ENCODE assay signal across 8 cellular contexts in genomic region chr17:41962768-41963434, GRCh38. TPM values are rescaled to one million over a fixed set of nuclear protein-coding genes. Genes with fewer than 3 reads are reported as not detected.
DNase-seq lines count a peak whose midpoint lies in the region; ATAC-seq, FAIRE-seq and TF ChIP-seq lines count a peak whose summit lies in the region.

No MANE protein-coding gene starts in this region.

- H4K91ac ChIP-seq in H9 (ENCODE audit: insufficient read length, low read depth, low read length) (no peak overlapping the region), H1 (replicated peaks; ENCODE audit: insufficient read length, low read length) (no peak overlapping the region)

- H3K27me3 ChIP-seq in H9 (ENCODE audit: insufficient read depth, low read length): no peaks in the 10 kb centered on the region
- no peaks in the 10 kb centered on the region for H3K27me3 ChIP-seq in H1 (replicated peaks in 1 of 4; ENCODE audit: control insufficient read depth in 3 of 4, extremely low read depth in 1 of 4, insufficient read depth in 3 of 4, low read length in 3 of 4)

- peaks cover 39 to 42% of the 10 kb centered on the region in 2 experiments for H3K4me1 Mint-ChIP-seq in H9
- H3K4me1 Mint-ChIP-seq in activated CD8-positive, alpha-beta T cell treated with anti-CD3 and anti-CD28 coated beads, Interleukin-2, amount 10 ng/mL, durations not matched to agents 7 days and 5 days (ENCODE audit: low read depth): peaks cover 26% of the 10 kb centered on the region

- H2BK20ac ChIP-seq in H9 (ENCODE audit: low read depth, low read length, poor library complexity, severe bottlenecking) (no peak overlapping the region), H1 (ENCODE audit: low read length) (no peak overlapping the region)

- H4K5ac ChIP-seq in H9 (ENCODE audit: insufficient read length, low read depth, low read length) (no peak overlapping the region), H1 (ENCODE audit: insufficient read length, low read depth, low read length) (no peak overlapping the region)

- H3K79me2 ChIP-seq in H9 (ENCODE audit: insufficient read depth, low read length): no peaks in the 10 kb centered on the region
- H3K79me2 ChIP-seq in H1 (ENCODE audit: control insufficient read depth in 1 of 2, insufficient read depth in 2 of 2, low read length in 2 of 2): no peaks in the 10 kb centered on the region

- H3K4me1 ChIP-seq in H9 (ENCODE audit: insufficient read depth, low read length): no peaks in the 10 kb centered on the region; the same call in 1 of the 2 replicates
- H3K4me1 ChIP-seq in H1 (replicated peaks in 1 of 4; ENCODE audit: control insufficient read depth in 3 of 4, insufficient read depth in 4 of 4, low read length in 3 of 4): peaks cover 2 to 20% (median 11%) of the 10 kb centered on the region in 4 experiments
- peaks cover 11% of the 10 kb centered on the region for H3K4me1 ChIP-seq in mucosa of descending colon (ENCODE audit: low read depth)

- H3K4me3 Mint-ChIP-seq in H9: no peak overlapping the region
- no peak overlapping the region for H3K4me3 Mint-ChIP-seq in activated CD8-positive, alpha-beta T cell treated with anti-CD3 and anti-CD28 coated beads, Interleukin-2, amount 10 ng/mL, durations not matched to agents 7 days and 5 days

- peaks cover 12% of the 10 kb centered on the region for H3K23me2 ChIP-seq in H9 (ENCODE audit: insufficient read length, low read depth, low read length, poor library complexity, severe bottlenecking)
- peaks cover 8% of the 10 kb centered on the region; the same call in 1 of the 2 replicates for H3K23me2 ChIP-seq in H1 (ENCODE audit: low read depth, low read length)

- ATAC-seq in activated CD8-positive, alpha-beta T cell treated with anti-CD3 and anti-CD28 coated beads, Interleukin-2, amount 10 ng/mL, durations not matched to agents 7 days and 5 days: peak; percentile 22
- ATAC-seq in mucosa of descending colon: peak; percentile 20
- no peak for ATAC-seq in GM19467 (IDR thresholded peaks at IDR 0.05; ENCODE audit: unreplicated experiment)

- H3K56ac ChIP-seq in H9 (ENCODE audit: insufficient read length, low read depth, low read length) (no peak overlapping the region), H1 (replicated peaks; ENCODE audit: insufficient read length, low read depth, low read length) (no peak overlapping the region)

- H2BK12ac ChIP-seq in H9 (ENCODE audit: insufficient read length, low read depth, low read length): no peak overlapping the region
- H2BK12ac ChIP-seq in H1 (ENCODE audit: low read depth, low read length): no peak overlapping the region; the same call in 1 of the 2 replicates

- H4K20me1 ChIP-seq in H9 (ENCODE audit: control insufficient read depth, insufficient read depth, insufficient read length) (no peaks in the 10 kb centered on the region), H1 (replicated peaks in 1 of 2; ENCODE audit: control insufficient read depth in 1 of 2, insufficient read depth in 2 of 2, low read length in 2 of 2) (peaks cover 0 to 2% of the 10 kb centered on the region in 2 experiments)

- no peak overlapping the region for H2BK5ac ChIP-seq in H9 (ENCODE audit: insufficient read length, low read length)
- no peak overlapping the region for H2BK5ac ChIP-seq in H1 (ENCODE audit: low read depth, low read length)

- TF ChIP-seq CTCF in AG09309 (IDR thresholded peaks at IDR 0.05; ENCODE audit: control insufficient read depth, insufficient read depth, low read depth, low read length, missing control alignments) (peak; percentile 90), H9 (conservative IDR thresholded peaks at IDR 0.05) (peak; percentile 94), H1 (IDR thresholded peaks at IDR 0.05; ENCODE audit: control extremely low read depth in 1 of 3, insufficient read depth in 1 of 3, low read depth in 1 of 3, low read length in 3 of 3) (peak; percentile 90 to 98 (median 95)), mucosa of descending colon (IDR thresholded peaks at IDR 0.05) (peak; percentile 63)

- H3K27ac ChIP-seq in H9 (ENCODE audit: insufficient read length, low read depth, low read length) (no peak overlapping the region), H1 (ENCODE audit: low read depth, low read length) (no peak overlapping the region)

- intact Hi-C loops in mucosa of descending colon (cut with DNase I, micrococcal nuclease): loop anchor here in 1 of 2 donors (10.0 kb wide), 1 partner anchor 152 kb away; the partner anchor contains the start of gene DHX58

- H3K23ac ChIP-seq in H9 (ENCODE audit: insufficient read length, low read depth, low read length) (no peak overlapping the region), H1 (ENCODE audit: insufficient read length) (no peak overlapping the region)

- H3K4me3 ChIP-seq in AG09309 (ENCODE audit: control insufficient read depth, low read depth, low read length): no peak overlapping the region
- H3K4me3 ChIP-seq in H1 (ENCODE audit: extremely low read depth in 1 of 4, insufficient read depth in 2 of 4, low read depth in 3 of 4, low read length in 4 of 4): no peak overlapping the region
- no peak overlapping the region for H3K4me3 ChIP-seq in mucosa of descending colon

- H2AK5ac ChIP-seq in H9 (ENCODE audit: insufficient read length, low read length): no peak overlapping the region
- H2AK5ac ChIP-seq in H1 (ENCODE audit: low read depth, low read length): no peak overlapping the region

- peak; percentile 93 to 96 for TF ChIP-seq RAD21 in H1 (IDR thresholded peaks at IDR 0.05 in 1 of 2, conservative IDR thresholded peaks at IDR 0.05 in 1 of 2; ENCODE audit: low read depth in 2 of 2, low read length in 2 of 2)

- no peak overlapping the region for H3K27ac Mint-ChIP-seq in H9
- H3K27ac Mint-ChIP-seq in activated CD8-positive, alpha-beta T cell treated with anti-CD3 and anti-CD28 coated beads, Interleukin-2, amount 10 ng/mL, durations not matched to agents 7 days and 5 days: peak overlapping the region; percentile 28

- H2BK120ac ChIP-seq in H9 (ENCODE audit: low read depth, low read length, poor library complexity, severe bottlenecking) (no peak overlapping the region), H1 (replicated peaks; ENCODE audit: low read depth, low read length) (no peak overlapping the region)

- peak; percentile 92 for FAIRE-seq in H1 (lab: Jason Lieb, UNC)

- H4K8ac ChIP-seq in H9 (replicated peaks; ENCODE audit: insufficient read length, low read depth, low read length) (no peak overlapping the region), H1 (ENCODE audit: extremely low read depth, insufficient read depth, low read length) (no peak overlapping the region)

- no peaks in the 10 kb centered on the region for H3K9me3 Mint-ChIP-seq in H9
- no peaks in the 10 kb centered on the region for H3K9me3 Mint-ChIP-seq in activated CD8-positive, alpha-beta T cell treated with anti-CD3 and anti-CD28 coated beads, Interleukin-2, amount 10 ng/mL, durations not matched to agents 7 days and 5 days (ENCODE audit: insufficient read depth)

- no peaks in the 10 kb centered on the region for H3K9me3 ChIP-seq in H9 (ENCODE audit: control insufficient read depth, low read depth, low read length)
- H3K9me3 ChIP-seq in H1 (ENCODE audit: insufficient read depth in 2 of 2, low read depth in 1 of 2, low read length in 1 of 2): no peaks in the 10 kb centered on the region
- H3K9me3 ChIP-seq in mucosa of descending colon: no peaks in the 10 kb centered on the region

- H3K4me2 ChIP-seq in H9 (ENCODE audit: insufficient read depth, insufficient read length, low read length): no peak overlapping the region
- no peak overlapping the region for H3K4me2 ChIP-seq in H1 (ENCODE audit: insufficient read depth in 1 of 2, low read depth in 2 of 2, low read length in 2 of 2)

- H3K36me3 ChIP-seq in H1 (ENCODE audit: control insufficient read depth in 2 of 4, insufficient read depth in 4 of 4, low read length in 3 of 4) (no peaks in the 10 kb centered on the region), mucosa of descending colon (ENCODE audit: low read depth) (no peaks in the 10 kb centered on the region)

- H2AFZ ChIP-seq in H9 (ENCODE audit: low read length): no peak overlapping the region
- H2AFZ ChIP-seq in H1 (ENCODE audit: low read length): no peak overlapping the region

- TF ChIP-seq POLR2A in H1 (IDR thresholded peaks at IDR 0.05; ENCODE audit: control extremely low read depth in 1 of 2, low read depth in 2 of 2, low read length in 2 of 2): no peak

- H3K14ac ChIP-seq in H9 (ENCODE audit: insufficient read depth, low read length): no peak overlapping the region
- H3K14ac ChIP-seq in H1 (ENCODE audit: insufficient read length): no peak overlapping the region

- peaks cover 3% of the 10 kb centered on the region in 3 experiments; a peak in 5 of 7 replicates for H3K36me3 Mint-ChIP-seq in H9 (ENCODE audit: insufficient read depth in 1 of 3, low read depth in 3 of 3)
- H3K36me3 Mint-ChIP-seq in activated CD8-positive, alpha-beta T cell treated with anti-CD3 and anti-CD28 coated beads, Interleukin-2, amount 10 ng/mL, durations not matched to agents 7 days and 5 days (ENCODE audit: low read depth): peaks cover 2% of the 10 kb centered on the region

- peaks cover 4% of the 10 kb centered on the region; the same call in 1 of the 2 replicates for H3K27me3 Mint-ChIP-seq in H9 (ENCODE audit: low read depth)
- H3K27me3 Mint-ChIP-seq in activated CD8-positive, alpha-beta T cell treated with anti-CD3 and anti-CD28 coated beads, Interleukin-2, amount 10 ng/mL, durations not matched to agents 7 days and 5 days (ENCODE audit: low read depth): no peaks in the 10 kb centered on the region

- no peak for TF ChIP-seq EP300 in H1 (IDR thresholded peaks at IDR 0.05; ENCODE audit: borderline replicate concordance in 1 of 2, low read depth in 2 of 2, low read length in 2 of 2)

- no CpG with 5 or more reads among the region's 9 CpGs for WGBS in H9 (ENCODE audit: extremely low coverage, insufficient read length, low lambda C conversion rate)
- WGBS in H1 (ENCODE audit: extremely low coverage in 1 of 2, insufficient coverage in 1 of 2, insufficient read length in 1 of 2, insufficient replicate concordance in 2 of 2, low coverage in 1 of 2, low lambda C conversion rate in 2 of 2, missing lambda C conversion rate in 1 of 2), 2 experiments: 39% methylated on average over 9 of the region's 9 CpGs; no CpG with 5 or more reads in 1 of the 2 experiments

- POLR2A ChIA-PET in activated CD8-positive, alpha-beta T cell treated with anti-CD3 and anti-CD28 coated beads, Interleukin-2, amount 10 ng/mL, durations not matched to agents 7 days and 5 days (lab: Charles Lee): interaction anchor here (0.6 to 1.1 kb wide), 3 partner anchors 55 to 427 kb away, joined by 3 to 5 read pairs (median 5); partner anchors contain the start of gene DHX58
- POLR2A ChIA-PET in H1 (lab: Charles Lee; ENCODE audit: partially characterized antibody): interaction anchor here (0.9 to 6.3 kb wide), 4 partner anchors 50 to 156 kb away, joined by 3 to 67 read pairs (median 3); partner anchors contain the start of genes DNAJC7 and NKIRAS2

- H2BK15ac ChIP-seq in H9 (ENCODE audit: low read depth, low read length) (no peak overlapping the region), H1 (ENCODE audit: low read length) (no peak overlapping the region)

- CTCF ChIA-PET in activated CD8-positive, alpha-beta T cell treated with anti-CD3 and anti-CD28 coated beads, Interleukin-2, amount 10 ng/mL, durations not matched to agents 7 days and 5 days (lab: Charles Lee): interaction anchor here (0.6 to 5.4 kb wide), 42 partner anchors 8 to 1436 kb away, joined by 3 to 32 read pairs (median 4); partner anchors contain the start of genes ACLY, ARL4D, DHX58 and DNAJC7
- CTCF ChIA-PET in H1 (lab: Charles Lee; ENCODE audit: partially characterized antibody): interaction anchor here (0.6 to 11.6 kb wide), 32 partner anchors 9 to 225 kb away, joined by 3 to 205 read pairs (median 4); partner anchors contain the start of genes ACLY, DHX58, FKBP10 and NKIRAS2

- H3K9ac ChIP-seq in H9 (ENCODE audit: extremely low read depth, insufficient read length, low read length) (no peak overlapping the region), H1 (replicated peaks in 1 of 4; ENCODE audit: extremely low read depth in 1 of 4, low read depth in 3 of 4, low read length in 3 of 4) (no peak overlapping the region)

- H3K79me1 ChIP-seq in H9 (ENCODE audit: insufficient read depth, low read depth, low read length, poor library complexity, severe bottlenecking) (no peaks in the 10 kb centered on the region), H1 (ENCODE audit: low read depth, low read length) (no peaks in the 10 kb centered on the region)

- no peak overlapping the region for H3K4ac ChIP-seq in H9 (ENCODE audit: low read depth, low read length)
- H3K4ac ChIP-seq in H1 (replicated peaks; ENCODE audit: insufficient read length, low read depth, low read length): no peak overlapping the region

- DNase-seq in AG09309 (ENCODE audit: low read depth) (no peak), H9 (peak; percentile 92), NCI-H82 treated with DMSO at 0.1 percent for 48 hours (lab: John Stamatoyannopoulos, UW; ENCODE audit: unreplicated experiment) (peak; percentile 64), H1 (ENCODE audit: low read depth in 1 of 2, low spot score in 2 of 2) (peak; percentile 66 to 88), mucosa of descending colon (peak; percentile 65 to 90 (median 80))
- DNase-seq in activated CD8-positive, alpha-beta T cell treated with anti-CD3 and anti-CD28 coated beads, Interleukin-2, amount 10 ng/mL, durations not matched to agents 7 days and 5 days: peak; percentile 82
- DNase-seq in stimulated activated CD8-positive, alpha-beta memory T cell treated with anti-CD3 and anti-CD28 coated beads, Interleukin-4, amount 100 ng/mL, for 24 hours (ENCODE audit: low read depth): peak; percentile 44

- no peak overlapping the region for H3K18ac ChIP-seq in H9 (ENCODE audit: insufficient read length, low read depth, low read length)
- no peak overlapping the region for H3K18ac ChIP-seq in H1 (ENCODE audit: extremely low read depth, low read length)

- no peak overlapping the region for H3T11ph ChIP-seq in H9 (ENCODE audit: low read length)

RNA-seq across cellular contexts. Expression of gene CNP, which starts 3.7 kb away (rescaled TPM):
- total RNA-seq in H9 (2021): 78.5 and 79.7 TPM in 2 replicates
- total RNA-seq in activated CD8-positive, alpha-beta T cell treated with anti-CD3 and anti-CD28 coated beads, Interleukin-2, amount 10 ng/mL, durations not matched to agents 7 days and 5 days: 10 to 100 TPM; 93.4 to 94.6 TPM
- 60.6 and 64.2 TPM in 2 replicates for total RNA-seq in H1 (2021; fragmentation: NEBNext Ultra II Directional; extraction: Animal tissue kit (Norgen Biotek cat#: 25700))
- 21.9 and 43.3 TPM in 2 replicates for polyA plus RNA-seq in H1 (2011; rRNA removed)
- 31.8 TPM for polyA plus RNA-seq in H1 (2011; cell fraction: cytosol; rRNA removed)
- 43.7 TPM for polyA plus RNA-seq in H1 (2011; cell fraction: nucleus; rRNA removed)
- polyA plus RNA-seq in H1 (2012, experiment 1 of 2): 33.1 to 53.1 TPM (median 45.5 TPM) in 4 replicates
- 41.2 TPM for polyA plus RNA-seq in H1 (2012, experiment 2 of 2)
- 29.7 TPM for polyA plus RNA-seq in H1 (2013, experiment 1 of 2)
- 28.7 TPM for polyA plus RNA-seq in H1 (2013, experiment 2 of 2)
- 77.8 and 84.7 TPM in 2 replicates for polyA minus RNA-seq in H1 (2011; rRNA and poly(A)+ RNA removed)
- polyA minus RNA-seq in H1 (2011; cell fraction: cytosol; rRNA and poly(A)+ RNA removed): 41.2 TPM
- 33.4 TPM for polyA minus RNA-seq in H1 (2011; cell fraction: nucleus; rRNA and poly(A)+ RNA removed)
- total RNA-seq in mucosa of descending colon: 10 to 100 TPM; 44.1 to 88.0 (median 51.6) TPM

RNA-seq across cellular contexts. Expression of gene ODAD4, which starts 32.5 kb away (rescaled TPM):
- total RNA-seq in H9 (2021) (1.3 and 2.1 TPM in 2 replicates), mucosa of descending colon (1 to 10 TPM in 1 of 3 donors, under 1 TPM in 1, not detected in 1; 0.34 to 2.1 TPM)
- under 1 TPM; 0.89 to 0.97 TPM for total RNA-seq in activated CD8-positive, alpha-beta T cell treated with anti-CD3 and anti-CD28 coated beads, Interleukin-2, amount 10 ng/mL, durations not matched to agents 7 days and 5 days
- total RNA-seq in H1 (2021; fragmentation: NEBNext Ultra II Directional; extraction: Animal tissue kit (Norgen Biotek cat#: 25700)): 1.3 TPM in 2 replicates
- 0.41 and 0.48 TPM in 2 replicates for polyA plus RNA-seq in H1 (2011; rRNA removed)
- polyA plus RNA-seq in H1 (2011; cell fraction: cytosol; rRNA removed): 1.2 TPM
- 1.1 TPM for polyA plus RNA-seq in H1 (2011; cell fraction: nucleus; rRNA removed)
- 1.3 to 1.6 TPM (median 1.5 TPM) in 4 replicates for polyA plus RNA-seq in H1 (2012, experiment 1 of 2)
- polyA plus RNA-seq in H1 (2012, experiment 2 of 2): 0.42 TPM
- polyA plus RNA-seq in H1 (2013, experiment 1 of 2): 1.1 TPM
- polyA plus RNA-seq in H1 (2013, experiment 2 of 2): 0.87 TPM
- polyA minus RNA-seq in H1 (2011; rRNA and poly(A)+ RNA removed): 1.5 and 2.0 TPM in 2 replicates
- polyA minus RNA-seq in H1 (2011; cell fraction: cytosol; rRNA and poly(A)+ RNA removed): 0.95 TPM
- 2.6 TPM for polyA minus RNA-seq in H1 (2011; cell fraction: nucleus; rRNA and poly(A)+ RNA removed)

RNA-seq across cellular contexts. Expression of gene ACLY, which starts 44.1 kb away (rescaled TPM):
- total RNA-seq in H9 (2021) (279 and 289 TPM in 2 replicates), mucosa of descending colon (10 to 100 TPM; 80.3 to 95.2 (median 81.5) TPM)
- 100 to 1,000 TPM; 177 to 185 TPM for total RNA-seq in activated CD8-positive, alpha-beta T cell treated with anti-CD3 and anti-CD28 coated beads, Interleukin-2, amount 10 ng/mL, durations not matched to agents 7 days and 5 days
- 388 and 393 TPM in 2 replicates for total RNA-seq in H1 (2021; fragmentation: NEBNext Ultra II Directional; extraction: Animal tissue kit (Norgen Biotek cat#: 25700))
- 167 and 238 TPM in 2 replicates for polyA plus RNA-seq in H1 (2011; rRNA removed)
- polyA plus RNA-seq in H1 (2011; cell fraction: cytosol; rRNA removed): 218 TPM
- polyA plus RNA-seq in H1 (2011; cell fraction: nucleus; rRNA removed): 329 TPM
- polyA plus RNA-seq in H1 (2012, experiment 1 of 2): 230 to 256 TPM (median 237 TPM) in 4 replicates
- 78.0 TPM for polyA plus RNA-seq in H1 (2012, experiment 2 of 2)
- polyA plus RNA-seq in H1 (2013, experiment 1 of 2): 179 TPM
- 170 TPM for polyA plus RNA-seq in H1 (2013, experiment 2 of 2)
- 586 and 598 TPM in 2 replicates for polyA minus RNA-seq in H1 (2011; rRNA and poly(A)+ RNA removed)
- polyA minus RNA-seq in H1 (2011; cell fraction: cytosol; rRNA and poly(A)+ RNA removed): 393 TPM
- polyA minus RNA-seq in H1 (2011; cell fraction: nucleus; rRNA and poly(A)+ RNA removed): 179 TPM

RNA-seq across cellular contexts. Expression of gene DNAJC7, which starts 54.3 kb away (rescaled TPM):
- total RNA-seq in H9 (2021): 135 and 141 TPM in 2 replicates
- 10 to 100 TPM; 86.1 to 99.8 TPM for total RNA-seq in activated CD8-positive, alpha-beta T cell treated with anti-CD3 and anti-CD28 coated beads, Interleukin-2, amount 10 ng/mL, durations not matched to agents 7 days and 5 days
- 129 and 148 TPM in 2 replicates for total RNA-seq in H1 (2021; fragmentation: NEBNext Ultra II Directional; extraction: Animal tissue kit (Norgen Biotek cat#: 25700))
- polyA plus RNA-seq in H1 (2011; rRNA removed): 21.6 and 31.0 TPM in 2 replicates
- 45.3 TPM for polyA plus RNA-seq in H1 (2011; cell fraction: cytosol; rRNA removed)
- 36.9 TPM for polyA plus RNA-seq in H1 (2011; cell fraction: nucleus; rRNA removed)
- 142 to 161 TPM (median 147 TPM) in 4 replicates for polyA plus RNA-seq in H1 (2012, experiment 1 of 2)
- polyA plus RNA-seq in H1 (2012, experiment 2 of 2): 32.5 TPM
- 109 TPM for polyA plus RNA-seq in H1 (2013, experiment 1 of 2)
- polyA plus RNA-seq in H1 (2013, experiment 2 of 2): 105 TPM
- 77.7 and 86.8 TPM in 2 replicates for polyA minus RNA-seq in H1 (2011; rRNA and poly(A)+ RNA removed)
- polyA minus RNA-seq in H1 (2011; cell fraction: cytosol; rRNA and poly(A)+ RNA removed): 44.3 TPM
- polyA minus RNA-seq in H1 (2011; cell fraction: nucleus; rRNA and poly(A)+ RNA removed): 95.7 TPM
- 100 to 1,000 TPM in 1 of 3 donors, 10 to 100 TPM in 2; 80.6 to 108 (median 86.7) TPM for total RNA-seq in mucosa of descending colon

RNA-seq across cellular contexts. Expression of gene NKIRAS2, which starts 57.0 kb away (rescaled TPM):
- total RNA-seq in H9 (2021) (36.6 and 37.1 TPM in 2 replicates), mucosa of descending colon (10 to 100 TPM; 29.5 to 34.9 (median 31.1) TPM)
- 10 to 100 TPM; 25.7 to 26.2 TPM for total RNA-seq in activated CD8-positive, alpha-beta T cell treated with anti-CD3 and anti-CD28 coated beads, Interleukin-2, amount 10 ng/mL, durations not matched to agents 7 days and 5 days
- total RNA-seq in H1 (2021; fragmentation: NEBNext Ultra II Directional; extraction: Animal tissue kit (Norgen Biotek cat#: 25700)): 31.1 and 34.5 TPM in 2 replicates
- 51.1 and 59.7 TPM in 2 replicates for polyA plus RNA-seq in H1 (2011; rRNA removed)
- 48.5 TPM for polyA plus RNA-seq in H1 (2011; cell fraction: cytosol; rRNA removed)
- polyA plus RNA-seq in H1 (2011; cell fraction: nucleus; rRNA removed): 37.1 TPM
- polyA plus RNA-seq in H1 (2012, experiment 1 of 2): 32.8 to 37.6 TPM (median 36.5 TPM) in 4 replicates
- polyA plus RNA-seq in H1 (2012, experiment 2 of 2): 31.9 TPM
- 32.6 TPM for polyA plus RNA-seq in H1 (2013, experiment 1 of 2)
- 33.2 TPM for polyA plus RNA-seq in H1 (2013, experiment 2 of 2)
- 32.4 and 37.8 TPM in 2 replicates for polyA minus RNA-seq in H1 (2011; rRNA and poly(A)+ RNA removed)
- polyA minus RNA-seq in H1 (2011; cell fraction: cytosol; rRNA and poly(A)+ RNA removed): 20.8 TPM
- polyA minus RNA-seq in H1 (2011; cell fraction: nucleus; rRNA and poly(A)+ RNA removed): 21.5 TPM
